8 cellular contexts compared by ENCODE assay signal in the genomic region with DNA sequence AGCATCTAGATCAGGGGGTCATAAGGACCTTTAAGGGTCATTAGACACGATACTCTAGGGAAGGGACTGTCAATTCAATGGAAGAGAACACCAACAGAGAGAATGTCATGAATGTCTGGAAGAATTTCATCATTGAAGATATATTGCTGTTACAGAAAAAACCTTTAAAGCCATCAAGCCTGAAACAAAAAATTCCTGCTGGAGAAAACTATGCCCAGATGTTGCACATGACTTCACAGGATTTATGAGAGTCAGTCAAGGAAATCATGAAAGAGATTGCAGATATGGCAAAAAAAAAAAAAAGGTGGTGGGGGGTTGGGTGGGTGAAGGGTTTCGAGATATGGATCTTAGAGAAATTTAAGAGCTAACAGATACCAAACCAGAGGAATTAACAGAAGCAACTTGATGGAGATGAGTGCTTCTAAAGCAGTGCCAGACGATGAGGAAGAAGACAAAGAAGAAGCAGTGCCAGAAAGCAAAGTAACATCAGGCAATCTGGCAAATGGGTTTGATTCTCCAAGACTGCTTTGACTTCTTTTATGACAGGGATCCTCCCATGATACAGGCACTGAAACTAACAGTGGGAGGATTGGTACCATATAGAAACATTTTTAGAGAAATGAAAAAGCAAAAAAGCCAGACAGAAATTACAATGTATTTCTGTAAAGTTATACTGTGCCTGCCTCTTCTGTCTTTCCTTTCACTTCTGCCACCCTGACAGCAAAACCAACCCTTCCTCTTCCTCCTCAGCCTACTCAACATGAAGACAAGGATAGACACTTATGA. TPM values are rescaled to one million over a fixed set of nuclear protein-coding genes. Genes with fewer than 3 reads are reported as not detected.
DNase-seq lines count a peak whose midpoint lies in the region; ATAC-seq and TF ChIP-seq lines count a peak whose summit lies in the region.

No MANE protein-coding gene starts in this region.

- TF ChIP-seq CTCF in ascending aorta (IDR thresholded peaks at IDR 0.05) (no peak), suprapubic skin (IDR thresholded peaks at IDR 0.05) (no peak)

- H3K4me1 Mint-ChIP-seq in naive thymus-derived CD4-positive, alpha-beta T cell, result peaks cover 24 to 92% (median 76%) of the 10 kb centered on the region in 7 donors

- peak overlapping the region in 4 of 9 donors; percentile 11 to 75 (median 66) for H3K27ac Mint-ChIP-seq in naive thymus-derived CD4-positive, alpha-beta T cell

- intact Hi-C loops in naive thymus-derived CD4-positive, alpha-beta T cell (cut with micrococcal nuclease), result no loop called here
- intact Hi-C loops in ascending aorta (cut with DNase I) (no loop called here), Right ventricle myocardium superior (cut with DNase I) (no loop called here)

- H3K36me3 ChIP-seq in naive thymus-derived CD4-positive, alpha-beta T cell (ENCODE audit: control insufficient read depth in 2 of 3, insufficient read depth in 3 of 3, low read length in 3 of 3), result no peaks in the 10 kb centered on the region
- H3K36me3 ChIP-seq in ascending aorta (no peaks in the 10 kb centered on the region), suprapubic skin (no peaks in the 10 kb centered on the region)

- WGBS in suprapubic skin, result 69% methylated on average over 3 of the region's 3 CpGs

- H3K27me3 Mint-ChIP-seq in naive thymus-derived CD4-positive, alpha-beta T cell, result no peaks in the 10 kb centered on the region

- no peak overlapping the region for H3K4me3 ChIP-seq in naive thymus-derived CD4-positive, alpha-beta T cell (ENCODE audit: low read length)
- H3K4me3 ChIP-seq in ascending aorta (no peak overlapping the region), suprapubic skin (no peak overlapping the region)

- H3K9me3 Mint-ChIP-seq in naive thymus-derived CD4-positive, alpha-beta T cell, result no peaks in the 10 kb centered on the region

- DNase-seq in NOMO-1 treated with dmso at 0.1 percent for 144 hours (lab: John Stamatoyannopoulos, UW; ENCODE audit: unreplicated experiment), result peak; percentile 18
- DNase-seq in naive thymus-derived CD4-positive, alpha-beta T cell, result no peak
- no peak for DNase-seq in ascending aorta (ENCODE audit: low spot score in 2 of 2)
- no peak for DNase-seq in Right ventricle myocardium superior
- DNase-seq in NCI-H2196 (lab: John Stamatoyannopoulos, UW; ENCODE audit: unreplicated experiment), result no peak
- no peak for DNase-seq in suprapubic skin (ENCODE audit: low spot score in 2 of 2)

- CTCF ChIA-PET in naive thymus-derived CD4-positive, alpha-beta T cell (lab: Charles Lee), result no interaction called here

- no peak for TF ChIP-seq EP300 in suprapubic skin (IDR thresholded peaks at IDR 0.05)

- H3K4me1 ChIP-seq in naive thymus-derived CD4-positive, alpha-beta T cell (ENCODE audit: control insufficient read depth in 2 of 2, insufficient read depth in 2 of 2, low read length in 2 of 2), result peaks cover under 1 to 4% of the 10 kb centered on the region in 2 donors
- H3K4me1 ChIP-seq in ascending aorta (peaks cover 0 to 43% of the 10 kb centered on the region in 2 donors), suprapubic skin (peaks cover 37% of the 10 kb centered on the region)

- no peak for TF ChIP-seq POLR2A in suprapubic skin (IDR thresholded peaks at IDR 0.05)

- POLR2A ChIA-PET in naive thymus-derived CD4-positive, alpha-beta T cell (lab: Charles Lee), result no interaction called here

- no peaks in the 10 kb centered on the region for H3K27me3 ChIP-seq in naive thymus-derived CD4-positive, alpha-beta T cell (ENCODE audit: control insufficient read depth in 2 of 2, insufficient read depth in 2 of 2, low read length in 2 of 2)
- no peaks in the 10 kb centered on the region for H3K27me3 ChIP-seq in ascending aorta
- H3K27me3 ChIP-seq in suprapubic skin, result no peaks in the 10 kb centered on the region

- peak overlapping the region in 7 of 10 donors; percentile 0 to 50 (median 25) for H3K4me3 Mint-ChIP-seq in naive thymus-derived CD4-positive, alpha-beta T cell

- no peaks in the 10 kb centered on the region for H3K9me3 ChIP-seq in naive thymus-derived CD4-positive, alpha-beta T cell (ENCODE audit: control insufficient read depth in 2 of 3, low read length in 3 of 3)
- H3K9me3 ChIP-seq in ascending aorta, result no peaks in the 10 kb centered on the region
- H3K9me3 ChIP-seq in suprapubic skin, result no peaks in the 10 kb centered on the region

- H3K36me3 Mint-ChIP-seq in naive thymus-derived CD4-positive, alpha-beta T cell, result peaks cover 0 to 4% (median 0%) of the 10 kb centered on the region in 5 donors

- peak; percentile 53 for ATAC-seq in GM18519 (IDR thresholded peaks at IDR 0.05; ENCODE audit: low FRiP score, unreplicated experiment)
- ATAC-seq in HG02571 (IDR thresholded peaks at IDR 0.05; ENCODE audit: unreplicated experiment), result peak; percentile 53
- peak; percentile 48 for ATAC-seq in naive thymus-derived CD4-positive, alpha-beta T cell
- ATAC-seq in Right ventricle myocardium superior (ENCODE audit: poor library complexity), result no peak

- no peak overlapping the region for H3K27ac ChIP-seq in naive thymus-derived CD4-positive, alpha-beta T cell (ENCODE audit: low read depth, low read length)
- H3K27ac ChIP-seq in ascending aorta (no peak overlapping the region), suprapubic skin (no peak overlapping the region)

RNA-seq across cellular contexts. Expression of a gene that starts 28.5 kb away (rescaled TPM):
- total RNA-seq in naive thymus-derived CD4-positive, alpha-beta T cell, result 10 to 100 TPM; 14.4 to 32.2 (median 19.9) TPM
- polyA plus RNA-seq in naive thymus-derived CD4-positive, alpha-beta T cell, result 1 to 10 TPM; 2.9 to 3.2 TPM
- total RNA-seq in ascending aorta, result 34.1 TPM
- total RNA-seq in Right ventricle myocardium superior, result 37.8 TPM
- total RNA-seq in suprapubic skin, result 10 to 100 TPM; 26.3 to 59.9 (median 37.8) TPM
